8 cellular contexts compared by ENCODE assay signal in genomic region chr5:140664353-140665119, GRCh38. TPM values are rescaled to one million over a fixed set of nuclear protein-coding genes. Genes with fewer than 3 reads are reported as not detected.
DNase-seq lines count a peak whose midpoint lies in the region; ATAC-seq and TF ChIP-seq lines count a peak whose summit lies in the region.

Gene WDR55, plus strand, starts transcription at chr5:140664904. Its CDS starts 9 bp downstream, at chr5:140664913.

- peak within 1 kb of the TSS; percentile 97 to 100 (median 98) for H3K4me3 Mint-ChIP-seq in T-cell
- H3K4me3 Mint-ChIP-seq in type B pancreatic cell = peak within 1 kb of the TSS; percentile 99

- CTCF ChIA-PET in T-cell (lab: Charles Lee) = interaction anchor here in 1 of 2 donors (1.2 kb wide), 1 partner anchor 17 kb away, joined by 6 read pairs; the partner anchor contains the start of genes IK and NDUFA2

- H3K4me1 Mint-ChIP-seq in T-cell = peaks cover 33 to 35% (median 33%) of the 10 kb centered on the region in 3 donors
- peaks cover 22% of the 10 kb centered on the region for H3K4me1 Mint-ChIP-seq in type B pancreatic cell (ENCODE audit: unreplicated experiment)

- POLR2A ChIA-PET in T-cell (lab: Charles Lee) = interaction anchor here (0.6 to 1.5 kb wide), 4 partner anchors 10 to 40 kb away, joined by 3 to 16 read pairs (median 4); partner anchors contain the start of genes IK (in 1 of the 2), NDUFA2 (in 1 of the 2) and ZMAT2 (in 1 of the 2)

- H3K36me3 ChIP-seq in adrenal gland (replicated peaks in 1 of 2) = peaks cover 0 to 58% of the 10 kb centered on the region in 2 donors
- peaks cover 0 to 64% (median 59%) of the 10 kb centered on the region in 9 donors for H3K36me3 ChIP-seq in heart left ventricle

- TF ChIP-seq CTCF in GM12875 (IDR thresholded peaks at IDR 0.05; ENCODE audit: borderline replicate concordance, insufficient read depth, low read depth, low read length) (no peak), adrenal gland (IDR thresholded peaks at IDR 0.05) (no peak), heart left ventricle (IDR thresholded peaks at IDR 0.05) (no peak), type B pancreatic cell (conservative IDR thresholded peaks at IDR 0.05) (no peak)

- peak; percentile 34 to 77 for TF ChIP-seq POLR2A in adrenal gland (IDR thresholded peaks at IDR 0.05)
- TF ChIP-seq POLR2A in heart left ventricle (IDR thresholded peaks at IDR 0.05) = peak; percentile 54 to 80

- H3K27me3 Mint-ChIP-seq in T-cell (no peaks in the 10 kb centered on the region), type B pancreatic cell (no peaks in the 10 kb centered on the region)

- 0% methylated on average over 25 to 54 of the region's 54 CpGs for WGBS in adrenal gland, 4 donors
- 0 to 1% (median 1%) methylated on average over 37 to 54 of the region's 54 CpGs for WGBS in heart left ventricle, 4 donors

- ATAC-seq in HG02763 (IDR thresholded peaks at IDR 0.05; ENCODE audit: unreplicated experiment) (peak; percentile 98), T-cell (replicated peaks in 1 of 4) (peak; percentile 94 to 97 (median 94)), heart left ventricle (peak; percentile 98 to 99 (median 98))

- peak; percentile 67 for DNase-seq in NCI-H1436 treated with DMSO at 0.1 percent for 48 hours (lab: John Stamatoyannopoulos, UW)
- DNase-seq in T-cell = peak; percentile 88 to 99 (median 96)
- peak; percentile 95 to 98 (median 97) for DNase-seq in adrenal gland
- peak; percentile 96 to 98 (median 97) for DNase-seq in heart left ventricle
- DNase-seq in pons (ENCODE audit: low spot score) = peak; percentile 95
- DNase-seq in type B pancreatic cell (ENCODE audit: extremely low spot score, unreplicated experiment) = peak; percentile 96

- H3K27me3 ChIP-seq in adrenal gland = no peaks in the 10 kb centered on the region
- no peaks in the 10 kb centered on the region for H3K27me3 ChIP-seq in heart left ventricle

- no peaks in the 10 kb centered on the region for H3K9me3 Mint-ChIP-seq in T-cell
- no peaks in the 10 kb centered on the region for H3K9me3 Mint-ChIP-seq in type B pancreatic cell

- peaks cover 59% of the 10 kb centered on the region for H3K36me3 Mint-ChIP-seq in T-cell
- H3K36me3 Mint-ChIP-seq in type B pancreatic cell = peaks cover 38% of the 10 kb centered on the region

- H3K27ac ChIP-seq in adrenal gland (peak within 1 kb of the TSS; percentile 57 to 98 (median 92)), heart left ventricle (peak within 1 kb of the TSS; percentile 90 to 99 (median 94))

- H3K4me1 ChIP-seq in adrenal gland (replicated peaks in 1 of 2) = peaks cover 10 to 21% of the 10 kb centered on the region in 2 donors
- H3K4me1 ChIP-seq in heart left ventricle = peaks cover 0 to 34% (median 27%) of the 10 kb centered on the region in 12 donors

- H3K9me3 ChIP-seq in adrenal gland (replicated peaks in 1 of 3) (no peaks in the 10 kb centered on the region), heart left ventricle (no peaks in the 10 kb centered on the region)

- peak within 1 kb of the TSS; percentile 98 for H3K27ac Mint-ChIP-seq in T-cell
- peak within 1 kb of the TSS; percentile 100 for H3K27ac Mint-ChIP-seq in type B pancreatic cell

- peak within 1 kb of the TSS; percentile 78 for H3K4me3 ChIP-seq in GM12875 (ENCODE audit: low read depth, low read length)
- peak within 1 kb of the TSS; percentile 57 to 92 (median 74) for H3K4me3 ChIP-seq in adrenal gland
- H3K4me3 ChIP-seq in heart left ventricle = peak within 1 kb of the TSS; percentile 50 to 98 (median 90)

- intact Hi-C loops in adrenal gland (cut with DNase I) = no loop called here
- intact Hi-C loops in heart left ventricle (cut with DNase I) = loop anchor here in 4 of 10 donors (1.0 to 10.0 kb wide), 5 partner anchors 17 to 260 kb away; partner anchors contain the start of genes ANKHD1 (in 2 of the 4), IK (in 2 of the 4), NDUFA2 (in 2 of the 4) and HARS1 (in 1 of the 4)

RNA-seq across cellular contexts. Expression of gene WDR55, which starts in this region (rescaled TPM):
- 10 to 100 TPM; 36.6 to 50.9 (median 42.9) TPM for total RNA-seq in T-cell
- 10 to 100 TPM; 14.6 to 20.0 (median 17.4) TPM for total RNA-seq in adrenal gland
- 10 to 100 TPM; 13.3 to 20.8 (median 13.5) TPM for polyA plus RNA-seq in adrenal gland
- 10 to 100 TPM in 8 of 9 donors, 1 to 10 TPM in 1; 9.6 to 17.5 (median 12.2) TPM for total RNA-seq in heart left ventricle
- 10 to 100 TPM; 11.0 to 19.3 TPM for polyA plus RNA-seq in heart left ventricle
- 29.4 and 32.4 TPM in 2 replicates for total RNA-seq in type B pancreatic cell (ENCODE audit: low replicate concordance)

Comparison
In these comparisons a context has a peak if more than half of its experiments do, and no peak if none do; other contexts are left out.
1. Peak in every context shown above with its lines: DNase-seq, ATAC-seq, H3K4me3 ChIP-seq and H3K27ac ChIP-seq.